ENCODE assay signal across 8 cellular contexts in the genomic region with DNA sequence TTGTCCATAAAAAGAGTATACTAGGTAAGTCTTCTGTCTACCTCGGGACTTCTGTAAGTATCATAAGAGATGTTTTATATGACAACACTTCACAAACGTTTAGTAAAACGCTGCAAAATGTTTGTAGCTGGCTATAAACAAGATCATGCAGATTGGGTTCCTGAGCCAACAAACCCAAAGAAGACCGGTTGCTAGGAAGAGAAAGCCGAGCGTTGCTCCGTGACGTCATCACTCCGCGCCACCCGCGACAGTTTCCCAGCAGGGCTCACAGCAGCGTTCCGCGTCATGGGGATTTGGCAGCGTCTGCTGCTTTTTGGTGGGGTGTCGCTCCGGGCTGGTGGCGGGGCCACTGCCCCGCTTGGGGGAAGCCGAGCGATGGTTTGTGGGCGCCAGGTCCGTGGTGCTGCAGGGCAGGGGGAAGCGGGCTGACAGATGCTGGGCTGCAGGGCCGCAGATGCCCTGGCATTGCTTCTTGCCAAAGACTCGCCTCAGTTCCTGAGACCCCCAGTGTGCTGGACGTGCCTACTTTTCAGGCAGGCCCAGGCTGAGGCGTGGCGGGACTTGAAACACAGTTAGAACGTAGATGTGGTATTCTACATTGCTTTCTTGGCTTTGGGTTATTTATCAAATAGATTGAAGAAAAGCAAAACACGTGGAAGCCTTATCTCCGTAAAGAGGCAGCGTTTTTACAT. TPM values are rescaled to one million over a fixed set of nuclear protein-coding genes. Genes with fewer than 3 reads are reported as not detected.
A peak's percentile ranks its signal among the peaks of the same experiment; 100 is the strongest.
DNase-seq lines count a peak whose midpoint lies in the region; ATAC-seq and TF ChIP-seq lines count a peak whose summit lies in the region.

Gene NUBPL, plus strand, starts transcription at position 250 of the 692 bp plus-strand sequence. Its CDS starts 36 bp downstream, at position 286.

- in situ Hi-C loops in GM13977 (cut with MboI; ENCODE audit: low pct_unique_long_range_greater_than_20kb, low sequenced_read_pairs, unreplicated experiment) = no loop called here

- peaks cover 18% of the 10 kb centered on the region for H3K4me1 Mint-ChIP-seq in T-helper 17 cell

- H3K4me1 ChIP-seq in right cardiac atrium (ENCODE audit: control insufficient read depth, insufficient read depth, low read length) (no peaks in the 10 kb centered on the region), uterus (no peaks in the 10 kb centered on the region)

- H3K27me3 ChIP-seq in right cardiac atrium (ENCODE audit: control insufficient read depth, insufficient read depth) (no peaks in the 10 kb centered on the region), uterus (no peaks in the 10 kb centered on the region)

- H3K36me3 Mint-ChIP-seq in T-helper 17 cell (ENCODE audit: low read depth) = peaks cover 5% of the 10 kb centered on the region

- H3K4me3 ChIP-seq in right cardiac atrium (ENCODE audit: low read length) = peak within 1 kb of the TSS; percentile 96
- peak within 1 kb of the TSS; percentile 71 to 79 for H3K4me3 ChIP-seq in uterus

- TF ChIP-seq CTCF in GM13977 (IDR thresholded peaks at IDR 0.05; ENCODE audit: extremely low read depth, insufficient read depth, missing control alignments) = no peak
- peak in 1 of 4 experiments; percentile 3 for TF ChIP-seq CTCF in uterus (IDR thresholded peaks at IDR 0.05)

- DNase-seq in GM13977 (ENCODE audit: low spot score) (peak; percentile 96), NCI-H1694 (lab: John Stamatoyannopoulos, UW) (peak; percentile 94), T-helper 17 cell (peak; percentile 93 to 97 (median 94)), right cardiac atrium (peak; percentile 97 to 99 (median 99)), pulmonary artery endothelial cell (ENCODE audit: low read depth, low spot score) (peak; percentile 83), uterus (peak; percentile 94 to 96)

- H3K4me3 Mint-ChIP-seq in T-helper 17 cell = peak within 1 kb of the TSS; percentile 99

- H3K27me3 Mint-ChIP-seq in T-helper 17 cell = peaks cover 24% of the 10 kb centered on the region

- H3K9me3 ChIP-seq in T-helper 17 cell (ENCODE audit: control insufficient read depth, low read length, poor library complexity, severe bottlenecking) (no peaks in the 10 kb centered on the region), right cardiac atrium (ENCODE audit: control insufficient read depth, low read length) (no peaks in the 10 kb centered on the region), uterus (no peaks in the 10 kb centered on the region)

- ATAC-seq in HG02884 (IDR thresholded peaks at IDR 0.05; ENCODE audit: unreplicated experiment) (peak; percentile 94), T-helper 17 cell (peak; percentile 94), right cardiac atrium (peak; percentile 98 to 99)

- H3K36me3 ChIP-seq in uterus = no peaks in the 10 kb centered on the region

- peak; percentile 38 to 47 for TF ChIP-seq POLR2A in uterus (IDR thresholded peaks at IDR 0.05)

- peak within 1 kb of the TSS; percentile 89 for H3K27ac ChIP-seq in angular gyrus (ENCODE audit: low read depth, low read length)
- peak within 1 kb of the TSS; percentile 98 for H3K27ac ChIP-seq in right cardiac atrium (ENCODE audit: low read length)
- peak within 1 kb of the TSS; percentile 77 to 83 for H3K27ac ChIP-seq in uterus

- under 1% methylated on average over 34 of the region's 34 CpGs for WGBS in right cardiac atrium

- H3K27ac Mint-ChIP-seq in T-helper 17 cell = peak within 1 kb of the TSS; percentile 100

- intact Hi-C loops in right cardiac atrium (cut with DNase I) (loop anchor here in 1 of 4 donors (10.0 kb wide), 1 partner anchor 644 kb away; the partner anchor contains the start of genes RNU6-7 and RNU6-8), uterus (cut with DNase I; ENCODE audit: low total_unique reads) (no loop called here)

RNA-seq across cellular contexts. Expression of gene NUBPL, which starts in this region (rescaled TPM):
- 10 to 100 TPM in 1 of 2 donors, 1 to 10 TPM in 1; 9.9 to 10.4 TPM for total RNA-seq in T-helper 17 cell
- total RNA-seq in right cardiac atrium = 10 to 100 TPM; 19.1 to 23.9 (median 22.2) TPM
- polyA plus RNA-seq in right cardiac atrium = 9.6 TPM
- 5.9 and 7.2 TPM in 2 replicates for total RNA-seq in pulmonary artery endothelial cell
- total RNA-seq in uterus = 10 to 100 TPM in 2 of 4 donors, 1 to 10 TPM in 2; 1.5 to 31.5 (median 12.2) TPM

Comparison
In these comparisons a context has a peak if more than half of its experiments do, and no peak if none do; other contexts are left out.
1. Peak in every context shown above with its lines: DNase-seq, ATAC-seq, H3K4me3 ChIP-seq and H3K27ac ChIP-seq.